In genomic region chr9:131631254-131631653, GRCh38 we compare ENCODE assay signal across 1 cellular context.
TF ChIP-seq lines count a peak whose summit lies in the region.

No MANE protein-coding gene starts in this region.

TF ChIP-seq in GM12891, 5 proteins besides CTCF, POLR2A, EP300 and RAD21 (continued from another document):
- no peak for TF ChIP-seq PAX5 (IDR thresholded peaks at IDR 0.05; ENCODE audit: insufficient read depth, low read length, severe bottlenecking)
